Comparison of ENCODE assay signal across 9 cellular contexts in genomic region chr20:20010639-20011500, GRCh38. TPM values are rescaled to one million over a fixed set of nuclear protein-coding genes. Genes with fewer than 3 reads are reported as not detected.
DNase-seq lines count a peak whose midpoint lies in the region; FAIRE-seq and TF ChIP-seq lines count a peak whose summit lies in the region.
"Had no signal": no experiment of that assay in that cellular context is flagged by ENCODE, and none has a peak within 500 bp of the region (broad histone marks: within the 10 kb centered on the region; RNA-seq: fewer than 3 reads in every experiment).

No MANE protein-coding gene starts in this region.

- H4K20me1 ChIP-seq in astrocyte (ENCODE audit: insufficient read depth, low read length): no peaks in the 10 kb centered on the region

- no peak overlapping the region for H3K9ac ChIP-seq in astrocyte (ENCODE audit: low read length)

- peak overlapping the region; percentile 76 for H3K4me2 ChIP-seq in astrocyte (ENCODE audit: low read length)

- peaks cover 6% of the 10 kb centered on the region for H3K4me1 Mint-ChIP-seq in astrocyte (ENCODE audit: low read depth, unreplicated experiment)
- H3K4me1 Mint-ChIP-seq: immature natural killer cell had no signal

- 13% methylated on average over 4 of the region's 4 CpGs for WGBS in urinary bladder

- no peak for TF ChIP-seq CTCF in astrocyte (IDR thresholded peaks at IDR 0.05; ENCODE audit: insufficient read depth, low read depth, low read length)

- H3K4me1 ChIP-seq in astrocyte (ENCODE audit: insufficient read depth, low read length) (peaks cover 5% of the 10 kb centered on the region), urinary bladder (ENCODE audit: insufficient read depth) (peaks cover 2% of the 10 kb centered on the region)

- no peaks in the 10 kb centered on the region for H3K79me2 ChIP-seq in astrocyte (ENCODE audit: insufficient read depth, low read length)

- H3K9me3 Mint-ChIP-seq in astrocyte (ENCODE audit: unreplicated experiment): no peaks in the 10 kb centered on the region
- H3K9me3 Mint-ChIP-seq: immature natural killer cell had no signal

- H3K36me3 Mint-ChIP-seq in astrocyte (ENCODE audit: low read depth, unreplicated experiment): no peaks in the 10 kb centered on the region
- H3K36me3 Mint-ChIP-seq: immature natural killer cell had no signal

- peak; percentile 32 for FAIRE-seq in astrocyte (lab: Jason Lieb, UNC)

- no peak overlapping the region for H2AFZ ChIP-seq in astrocyte (ENCODE audit: low read depth, low read length)

- H3K27me3 Mint-ChIP-seq in astrocyte (ENCODE audit: low read depth, unreplicated experiment): no peaks in the 10 kb centered on the region

- no peaks in the 10 kb centered on the region for H3K27me3 ChIP-seq in astrocyte (ENCODE audit: insufficient read depth, low read length)

- H3K9me3 ChIP-seq in astrocyte (ENCODE audit: insufficient read depth, low read depth, low read length): no peaks in the 10 kb centered on the region

- no peaks in the 10 kb centered on the region for H3K36me3 ChIP-seq in astrocyte (ENCODE audit: insufficient read depth, low read length)
- H3K36me3 ChIP-seq in urinary bladder (ENCODE audit: insufficient read depth): no peaks in the 10 kb centered on the region

- no peak overlapping the region for H3K27ac ChIP-seq in astrocyte (ENCODE audit: low read depth, low read length)
- peak overlapping the region; percentile 67 for H3K27ac ChIP-seq in urinary bladder (ENCODE audit: low read depth)

- DNase-seq in NCI-H2107 treated with DMSO at 0.1 percent for 48 hours (lab: John Stamatoyannopoulos, UW; ENCODE audit: unreplicated experiment): peak; percentile 14
- no peak for DNase-seq in NCI-H2107 (lab: John Stamatoyannopoulos, UW)
- DNase-seq in astrocyte (ENCODE audit: low read depth): peak; percentile 58
- DNase-seq in kidney glomerular epithelial cell (lab: John Stamatoyannopoulos, UW): peak; percentile 43
- no peak for DNase-seq in DMS79 treated with DMSO at 0.1 percent for 48 hours (lab: John Stamatoyannopoulos, UW)
- no peak for DNase-seq in activated gamma-delta T cell (lab: John Stamatoyannopoulos, UW)
- DNase-seq in MV-4-11 (lab: John Stamatoyannopoulos, UW): no peak
- DNase-seq: immature natural killer cell had no signal

- no peak overlapping the region for H3K27ac Mint-ChIP-seq in astrocyte (ENCODE audit: unreplicated experiment)
- H3K27ac Mint-ChIP-seq: immature natural killer cell had no signal

- no peak overlapping the region for H3K4me3 ChIP-seq in astrocyte (ENCODE audit: insufficient read depth, low read depth, low read length)
- no peak overlapping the region for H3K4me3 ChIP-seq in urinary bladder (ENCODE audit: low read depth, low read length)

- H3K4me3 Mint-ChIP-seq in astrocyte (ENCODE audit: unreplicated experiment): no peak overlapping the region
- H3K4me3 Mint-ChIP-seq: immature natural killer cell had no signal

RNA-seq across cellular contexts. Expression of gene NAA20, which starts 6.3 kb away (rescaled TPM):
- total RNA-seq in astrocyte (61.5 and 73.0 TPM in 2 replicates), urinary bladder (42.3 TPM)
- polyA plus RNA-seq in urinary bladder: 58.7 TPM

RNA-seq across cellular contexts. Expression of gene CRNKL1, which starts 41.4 kb away (rescaled TPM):
- total RNA-seq in astrocyte: 20.1 and 20.2 TPM in 2 replicates
- total RNA-seq in urinary bladder: 47.9 TPM
- 11.9 TPM for polyA plus RNA-seq in urinary bladder

RNA-seq across cellular contexts. Expression of gene CFAP61, which starts 41.5 kb away (rescaled TPM):
- total RNA-seq in astrocyte (not detected in 2 replicates), urinary bladder (0.32 TPM)
- polyA plus RNA-seq in urinary bladder: 0.35 TPM

Comparison
In these comparisons a context has a peak if more than half of its experiments do, and no peak if none do; other contexts are left out.
1. DNase-seq: peak in NCI-H2107 treated with DMSO at 0.1 percent for 48 hours (single experiment), astrocyte (single experiment) and kidney glomerular epithelial cell (single experiment); none in NCI-H2107 (single experiment), DMS79 treated with DMSO at 0.1 percent for 48 hours (single experiment), activated gamma-delta T cell (single experiment) and MV-4-11 (single experiment).